In the genomic region with DNA sequence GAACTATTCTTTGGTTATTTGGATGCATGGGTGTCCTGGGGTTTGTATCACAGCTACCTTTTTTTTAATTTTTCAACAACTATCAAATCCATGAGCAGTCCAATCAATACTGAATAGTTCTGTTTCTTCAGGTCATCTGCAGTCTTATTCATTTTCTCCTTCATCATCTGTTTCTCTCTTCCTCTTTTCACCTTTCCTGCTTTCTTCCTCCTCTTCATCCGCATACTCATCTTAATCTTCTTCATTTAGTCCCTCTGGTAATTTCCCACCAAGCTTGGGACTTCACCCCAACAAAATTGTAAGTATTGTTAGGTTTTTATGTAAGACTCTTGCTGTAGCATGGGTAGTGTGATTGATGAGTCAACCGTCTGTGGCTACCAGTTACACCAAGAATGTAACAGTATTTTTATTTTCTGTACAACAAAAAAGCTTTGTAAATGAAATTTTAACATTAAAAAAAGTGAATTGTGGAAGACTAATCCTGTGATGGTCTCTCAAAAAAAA, we compare ENCODE assay signal across 12 cellular contexts.
"Had no signal": no experiment of that assay in that cellular context is flagged by ENCODE, and none has a peak within 500 bp of the region (broad histone marks: within the 10 kb centered on the region; RNA-seq: fewer than 3 reads in every experiment).

No MANE protein-coding gene starts in this region.

- FAIRE-seq: pancreas had no signal

- ATAC-seq: lower lobe of right lung, pancreas, WTC11 had no signal

- DNase-seq: activated CD4-positive, alpha-beta T cell treated with anti-CD3 and anti-CD28 coated beads for 48 hours; activated naive CD4-positive, alpha-beta T cell treated with anti-CD3 and anti-CD28 coated beads, Interleukin-2, amount 50 U/mL, for 16 hours; brain microvascular endothelial cell; cerebellar nuclear complex; dorsolateral prefrontal cortex; hypothalamus; lower lobe of right lung; pancreas; stimulated activated CD4-positive, alpha-beta T cell treated with anti-CD3 and anti-CD28 coated beads, Interleukin-15, amount 100 ng/mL, for 24 hours; stimulated activated CD4-positive, alpha-beta T cell treated with anti-CD3 and anti-CD28 coated beads, Interleukin-4, amount 100 ng/mL, for 24 hours; testis had no signal
